8 cellular contexts compared by ENCODE assay signal in genomic region chr20:62143118-62143975, GRCh38. TPM values are rescaled to one million over a fixed set of nuclear protein-coding genes. Genes with fewer than 3 reads are reported as not detected.
DNase-seq lines count a peak whose midpoint lies in the region; ATAC-seq and TF ChIP-seq lines count a peak whose summit lies in the region.

TSS of gene PSMA7 (minus strand) at chr20:62143394. CDS start at chr20:62143303, 91 bp downstream.
TSS of gene SS18L1 (plus strand) at chr20:62143769. CDS start at chr20:62143821, 52 bp downstream.

- ATAC-seq in HG03442 (IDR thresholded peaks at IDR 0.05; ENCODE audit: unreplicated experiment) = peak; percentile 68

- H3K27ac ChIP-seq in endodermal cell (ENCODE audit: low read depth, low read length) = peak within 1 kb of the TSS; percentile 97

- H3K4me3 ChIP-seq in endodermal cell (ENCODE audit: low read length) = peak within 1 kb of the TSS; percentile 86

- TF ChIP-seq CTCF in CD14-positive monocyte (IDR thresholded peaks at IDR 0.05) = no peak
- TF ChIP-seq CTCF in endodermal cell (conservative IDR thresholded peaks at IDR 0.05) = no peak
- no peak for TF ChIP-seq CTCF in mesothelial cell of epicardium (IDR thresholded peaks at IDR 0.05; ENCODE audit: unreplicated experiment)

- H3K4me1 Mint-ChIP-seq in CD14-positive monocyte (peaks cover 42% of the 10 kb centered on the region), endodermal cell (peaks cover 27% of the 10 kb centered on the region), mesothelial cell of epicardium (peaks cover 42% of the 10 kb centered on the region)

- peak; percentile 78 for DNase-seq in CD14-positive monocyte (ENCODE audit: low spot score)
- DNase-seq in GM19240 (ENCODE audit: insufficient read length, low spot score) = peak; percentile 95
- DNase-seq in NCI-H82 treated with DMSO at 0.1 percent for 48 hours (lab: John Stamatoyannopoulos, UW; ENCODE audit: unreplicated experiment) = peak; percentile 27
- peak; percentile 72 to 73 for DNase-seq in activated CD8-positive, alpha-beta memory T cell treated with anti-CD3 and anti-CD28 coated beads for 4 hours (ENCODE audit: low read depth in 2 of 2)
- DNase-seq in endodermal cell = peak; percentile 89
- DNase-seq in mesothelial cell of epicardium (ENCODE audit: low spot score in 2 of 2, unreplicated experiment in 2 of 2) = peak; percentile 78 to 87
- DNase-seq in stimulated activated CD8-positive, alpha-beta memory T cell treated with anti-CD3 and anti-CD28 coated beads, Interleukin-15, amount 100 ng/mL, for 4 hours (ENCODE audit: low read depth in 2 of 2) = peak; percentile 66 to 79

- H3K27ac Mint-ChIP-seq in CD14-positive monocyte = peak within 1 kb of the TSS; percentile 90 to 97 (median 94)
- peak within 1 kb of the TSS; percentile 94 for H3K27ac Mint-ChIP-seq in endodermal cell
- peak within 1 kb of the TSS; percentile 95 for H3K27ac Mint-ChIP-seq in mesothelial cell of epicardium

- H3K36me3 Mint-ChIP-seq in CD14-positive monocyte (peaks cover 25 to 28% of the 10 kb centered on the region in 2 donors), endodermal cell (ENCODE audit: low read depth) (peaks cover 38% of the 10 kb centered on the region), mesothelial cell of epicardium (peaks cover 11% of the 10 kb centered on the region)

- H3K36me3 ChIP-seq in endodermal cell (ENCODE audit: control insufficient read depth, insufficient read depth, low read length) = peaks cover 47% of the 10 kb centered on the region

- H3K9me3 ChIP-seq in endodermal cell (ENCODE audit: control insufficient read depth, low read length) = no peaks in the 10 kb centered on the region

- H3K4me3 Mint-ChIP-seq in CD14-positive monocyte (peak within 1 kb of the TSS; percentile 89 to 94), endodermal cell (peak within 1 kb of the TSS; percentile 85), mesothelial cell of epicardium (peak within 1 kb of the TSS; percentile 88)

- H3K4me1 ChIP-seq in endodermal cell (ENCODE audit: control insufficient read depth, insufficient read depth, low read length) = peaks cover 14% of the 10 kb centered on the region

- WGBS in endodermal cell (ENCODE audit: insufficient coverage in 1 of 2, insufficient read length in 1 of 2), 2 experiments = 0% methylated on average over 7 to 142 of the region's 143 CpGs

- H3K27me3 Mint-ChIP-seq in CD14-positive monocyte (ENCODE audit: low read depth in 3 of 3) (no peaks in the 10 kb centered on the region), endodermal cell (ENCODE audit: insufficient read depth) (no peaks in the 10 kb centered on the region), mesothelial cell of epicardium (ENCODE audit: low read depth) (no peaks in the 10 kb centered on the region)

- H3K9me3 Mint-ChIP-seq in CD14-positive monocyte (no peaks in the 10 kb centered on the region), endodermal cell (no peaks in the 10 kb centered on the region), mesothelial cell of epicardium (no peaks in the 10 kb centered on the region)

- no peaks in the 10 kb centered on the region for H3K27me3 ChIP-seq in endodermal cell (ENCODE audit: control insufficient read depth, insufficient read depth, low read length, poor library complexity, severe bottlenecking)

- intact Hi-C loops in CD14-positive monocyte (cut with micrococcal nuclease) = loop anchor here (2.0 to 10.0 kb wide), 8 partner anchors 37 to 1841 kb away; partner anchors contain the start of genes MTG2 (in 1 of the 2), OGFR (in 1 of the 2), OSBPL2 (in 1 of the 2) and PRPF6 (in 1 of the 2)

- peak within 1 kb of the TSS; percentile 73 for H3K9ac ChIP-seq in endodermal cell (ENCODE audit: extremely low read depth, low read length, poor library complexity, severe bottlenecking)

RNA-seq across cellular contexts. Expression of gene PSMA7, which starts in this region (rescaled TPM):
- polyA plus RNA-seq in CD14-positive monocyte = 100 to 1,000 TPM; 527 to 668 TPM
- 100 to 1,000 TPM; 279 to 280 TPM for total RNA-seq in endodermal cell
- 253 TPM for polyA plus RNA-seq in endodermal cell (2013, experiment 1 of 2)
- 256 TPM for polyA plus RNA-seq in endodermal cell (2013, experiment 2 of 2)
- 195 to 210 TPM (median 201 TPM) in 3 replicates for total RNA-seq in mesothelial cell of epicardium

RNA-seq across cellular contexts. Expression of gene SS18L1, which starts in this region (rescaled TPM):
- 1 to 10 TPM in 1 of 2 donors, under 1 TPM in 1; 0.75 to 1.1 TPM for polyA plus RNA-seq in CD14-positive monocyte
- total RNA-seq in endodermal cell = 10 to 100 TPM; 23.2 to 28.8 TPM
- 26.8 TPM for polyA plus RNA-seq in endodermal cell (2013, experiment 1 of 2)
- 25.7 TPM for polyA plus RNA-seq in endodermal cell (2013, experiment 2 of 2)
- total RNA-seq in mesothelial cell of epicardium = 26.2 to 30.6 TPM (median 27.5 TPM) in 3 replicates

Comparison
In these comparisons a context has a peak if more than half of its experiments do, and no peak if none do; other contexts are left out.
1. Peak in every context shown above with its lines: DNase-seq, ATAC-seq, H3K4me3 ChIP-seq and H3K27ac ChIP-seq.
2. DNase-seq: peak in every context shown above with its lines; median percentile 95 in GM19240; 89 in endodermal cell; 82 in mesothelial cell of epicardium; 78 in CD14-positive monocyte; 72 in activated CD8-positive, alpha-beta memory T cell treated with anti-CD3 and anti-CD28 coated beads for 4 hours; 72 in stimulated activated CD8-positive, alpha-beta memory T cell treated with anti-CD3 and anti-CD28 coated beads, Interleukin-15, amount 100 ng/mL, for 4 hours; 27 in NCI-H82 treated with DMSO at 0.1 percent for 48 hours.